Comparison of ENCODE assay signal across 1 cellular context in the genomic region with DNA sequence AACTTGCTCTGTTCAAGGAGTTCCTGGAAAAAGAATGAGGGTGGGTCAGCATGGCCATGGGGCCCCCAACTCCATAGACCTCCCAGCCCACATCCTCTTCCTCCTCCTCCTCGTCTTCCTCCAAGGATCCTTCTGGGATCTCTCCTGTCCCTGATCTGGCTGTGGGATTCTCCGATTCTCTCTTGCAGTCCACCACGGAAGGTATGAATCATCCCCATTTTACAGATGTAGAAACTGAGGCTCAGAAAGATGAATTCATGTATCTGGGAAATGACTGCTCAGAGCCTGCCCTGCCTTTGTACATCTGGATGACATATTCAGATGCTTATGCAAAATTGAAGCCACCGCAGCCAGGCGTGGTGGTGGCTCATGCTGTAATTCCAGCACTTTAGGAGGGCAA.
TF ChIP-seq lines count a peak whose summit lies in the region.

No MANE protein-coding gene starts in this region.

TF ChIP-seq in K562, 482 proteins besides CTCF, POLR2A, EP300 and RAD21:
- TF ChIP-seq SMARCA5 (IDR thresholded peaks at IDR 0.05) (peak; percentile 73; the same call in 1 of the 2 replicates), TSC22D4 (tag; IDR thresholded peaks at IDR 0.05) (no peak), CXXC5 (CRISPR knock-in tag; IDR thresholded peaks at IDR 0.05) (no peak), ZNF408 (CRISPR knock-in tag; IDR thresholded peaks at IDR 0.05; ENCODE audit: low read depth) (no peak), CBX1 (IDR thresholded peaks at IDR 0.05; ENCODE audit: low read depth) (peak; percentile 70), SP2 (IDR thresholded peaks at IDR 0.05; ENCODE audit: extremely low read depth, low read depth, low read length, poor library complexity, severe bottlenecking) (no peak), SRSF1 (IDR thresholded peaks at IDR 0.05; ENCODE audit: low read depth, low read length) (no peak), HIVEP1 (CRISPR knock-in tag; IDR thresholded peaks at IDR 0.05) (no peak), RBFOX2 (IDR thresholded peaks at IDR 0.05; ENCODE audit: low read depth, low read length) (no peak), JUND (IDR thresholded peaks at IDR 0.05; ENCODE audit: borderline replicate concordance, low read depth, low read length) (no peak), JUND (tag; IDR thresholded peaks at IDR 0.05; ENCODE audit: borderline replicate concordance, low read depth, low read length) (no peak), BDP1 (IDR thresholded peaks at IDR 0.05; ENCODE audit: insufficient read depth, insufficient read length) (no peak), BCOR (IDR thresholded peaks at IDR 0.05) (peak; percentile 96), HDAC6 (IDR thresholded peaks at IDR 0.05; ENCODE audit: low read depth, low read length) (no peak), ZNF197 (CRISPR knock-in tag; IDR thresholded peaks at IDR 0.05; ENCODE audit: low read depth) (no peak), KDM1A (IDR thresholded peaks at IDR 0.05) (peak; percentile 77 to 86), GTF2E2 (tag; IDR thresholded peaks at IDR 0.05) (no peak), RBM25 (IDR thresholded peaks at IDR 0.05; ENCODE audit: low read depth, low read length, severe bottlenecking) (peak; percentile 83), PHF20 (IDR thresholded peaks at IDR 0.05; ENCODE audit: partially characterized antibody) (peak; percentile 19), MYNN (IDR thresholded peaks at IDR 0.05) (no peak), MYNN (CRISPR knock-in tag; IDR thresholded peaks at IDR 0.05) (no peak), SNRNP70 (optimal IDR thresholded peaks at IDR 0.05; ENCODE audit: low read depth, low read length) (no peak), FOXK1 (CRISPR knock-in tag; IDR thresholded peaks at IDR 0.05; ENCODE audit: borderline replicate concordance) (no peak), RCOR1 (IDR thresholded peaks at IDR 0.05; ENCODE audit: borderline replicate concordance in 1 of 2, low read depth in 2 of 2, low read length in 2 of 2) (peak; percentile 50 to 78; a peak in 3 of 4 replicates), CHCHD3 (CRISPR knock-in tag; IDR thresholded peaks at IDR 0.05) (no peak), HDAC2 (IDR thresholded peaks at IDR 0.05) (peak; percentile 71), NR2C1 (IDR thresholded peaks at IDR 0.05) (no peak), NR2C1 (tag; IDR thresholded peaks at IDR 0.05) (no peak), ADNP (tag; IDR thresholded peaks at IDR 0.05) (peak; percentile 83), ZNF263 (CRISPR knock-in tag; IDR thresholded peaks at IDR 0.05; ENCODE audit: borderline replicate concordance) (no peak), ZFP30 (CRISPR knock-in tag; IDR thresholded peaks at IDR 0.05; ENCODE audit: borderline replicate concordance) (no peak), HNRNPK (IDR thresholded peaks at IDR 0.05; ENCODE audit: low read depth, low read length, poor library complexity, severe bottlenecking) (no peak), YY1 (IDR thresholded peaks at IDR 0.05; ENCODE audit: borderline replicate concordance in 1 of 3, control insufficient read depth in 1 of 3, extremely low read depth in 1 of 3, insufficient read depth in 3 of 3, insufficient read length in 1 of 3, insufficient replicate concordance in 2 of 3, low read depth in 1 of 3, low read length in 2 of 3) (no peak), RBM17 (IDR thresholded peaks at IDR 0.05; ENCODE audit: borderline replicate concordance, low read depth, low read length) (no peak), CBX3 (IDR thresholded peaks at IDR 0.05; ENCODE audit: borderline replicate concordance in 1 of 2, low read length in 2 of 2) (peak in 1 of 2 experiments; percentile 22; a peak in 1 of 3 replicates)
- TF ChIP-seq, protein P1, sequence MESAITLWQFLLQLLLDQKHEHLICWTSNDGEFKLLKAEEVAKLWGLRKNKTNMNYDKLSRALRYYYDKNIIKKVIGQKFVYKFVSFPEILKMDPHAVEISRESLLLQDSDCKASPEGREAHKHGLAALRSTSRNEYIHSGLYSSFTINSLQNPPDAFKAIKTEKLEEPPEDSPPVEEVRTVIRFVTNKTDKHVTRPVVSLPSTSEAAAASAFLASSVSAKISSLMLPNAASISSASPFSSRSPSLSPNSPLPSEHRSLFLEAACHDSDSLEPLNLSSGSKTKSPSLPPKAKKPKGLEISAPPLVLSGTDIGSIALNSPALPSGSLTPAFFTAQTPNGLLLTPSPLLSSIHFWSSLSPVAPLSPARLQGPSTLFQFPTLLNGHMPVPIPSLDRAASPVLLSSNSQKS (CRISPR knock-in tag; IDR thresholded peaks at IDR 0.05), result no peak
- TF ChIP-seq, protein P2, sequence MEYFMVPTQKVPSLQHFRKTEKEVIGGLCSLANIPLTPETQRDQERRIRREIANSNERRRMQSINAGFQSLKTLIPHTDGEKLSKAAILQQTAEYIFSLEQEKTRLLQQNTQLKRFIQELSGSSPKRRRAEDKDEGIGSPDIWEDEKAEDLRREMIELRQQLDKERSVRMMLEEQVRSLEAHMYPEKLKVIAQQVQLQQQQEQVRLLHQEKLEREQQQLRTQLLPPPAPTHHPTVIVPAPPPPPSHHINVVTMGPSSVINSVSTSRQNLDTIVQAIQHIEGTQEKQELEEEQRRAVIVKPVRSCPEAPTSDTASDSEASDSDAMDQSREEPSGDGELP (CRISPR knock-in tag; IDR thresholded peaks at IDR 0.05; ENCODE audit: borderline replicate concordance), result no peak
- TF ChIP-seq, protein P3, sequence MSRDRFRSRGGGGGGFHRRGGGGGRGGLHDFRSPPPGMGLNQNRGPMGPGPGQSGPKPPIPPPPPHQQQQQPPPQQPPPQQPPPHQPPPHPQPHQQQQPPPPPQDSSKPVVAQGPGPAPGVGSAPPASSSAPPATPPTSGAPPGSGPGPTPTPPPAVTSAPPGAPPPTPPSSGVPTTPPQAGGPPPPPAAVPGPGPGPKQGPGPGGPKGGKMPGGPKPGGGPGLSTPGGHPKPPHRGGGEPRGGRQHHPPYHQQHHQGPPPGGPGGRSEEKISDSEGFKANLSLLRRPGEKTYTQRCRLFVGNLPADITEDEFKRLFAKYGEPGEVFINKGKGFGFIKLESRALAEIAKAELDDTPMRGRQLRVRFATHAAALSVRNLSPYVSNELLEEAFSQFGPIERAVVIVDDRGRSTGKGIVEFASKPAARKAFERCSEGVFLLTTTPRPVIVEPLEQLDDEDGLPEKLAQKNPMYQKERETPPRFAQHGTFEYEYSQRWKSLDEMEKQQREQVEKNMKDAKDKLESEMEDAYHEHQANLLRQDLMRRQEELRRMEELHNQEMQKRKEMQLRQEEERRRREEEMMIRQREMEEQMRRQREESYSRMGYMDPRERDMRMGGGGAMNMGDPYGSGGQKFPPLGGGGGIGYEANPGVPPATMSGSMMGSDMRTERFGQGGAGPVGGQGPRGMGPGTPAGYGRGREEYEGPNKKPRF (IDR thresholded peaks at IDR 0.05; ENCODE audit: low read depth, low read length), result no peak
